Comparison of ENCODE assay signal across 23 cellular contexts in genomic region chr17:82410014-82410716, GRCh38. TPM values are rescaled to one million over a fixed set of nuclear protein-coding genes. Genes with fewer than 3 reads are reported as not detected.
DNase-seq lines count a peak whose midpoint lies in the region; ATAC-seq, FAIRE-seq and TF ChIP-seq lines count a peak whose summit lies in the region.
"Had no signal": no experiment of that assay in that cellular context is flagged by ENCODE, and none has a peak within 500 bp of the region (broad histone marks: within the 10 kb centered on the region; RNA-seq: fewer than 3 reads in every experiment).

No MANE protein-coding gene starts in this region.

- peak; percentile 56 for DNase-seq in natural killer cell treated with Interleukin-12 subunit alpha and Interleukin-12 subunit beta and Interleukin-15 and Interleukin-18, amount 100 ng/mL, for 72 hours (ENCODE audit: low spot score)
- no peak for DNase-seq in natural killer cell
- DNase-seq in RWPE2 (ENCODE audit: low spot score) = peak; percentile 56
- DNase-seq in kidney = peak; percentile 49
- DNase-seq in urothelium cell line (ENCODE audit: low spot score) = no peak
- DNase-seq in Calu3 = no peak
- DNase-seq: C1 segment of cervical spinal cord; CD4-positive, alpha-beta memory T cell; COR-L47; DMS153; DND-41; GF-D8 had no signal

- intact Hi-C loops in natural killer cell (cut with micrococcal nuclease) = loop anchor here (10.0 kb wide), 1 partner anchor 165 kb away; no protein-coding TSS in a partner anchor
- intact Hi-C loops in kidney (cut with DNase I) = no loop called here
- intact Hi-C loops in Calu3 (cut with micrococcal nuclease; ENCODE audit: unreplicated experiment) = loop anchor here (5.0 kb wide), 1 partner anchor 58 kb away; no protein-coding TSS in a partner anchor

- no peak overlapping the region for H3K4me3 Mint-ChIP-seq in natural killer cell treated with Interleukin-12 subunit alpha and Interleukin-12 subunit beta and Interleukin-15 and Interleukin-18, amount 100 ng/mL, for 72 hours
- no peak overlapping the region for H3K4me3 Mint-ChIP-seq in natural killer cell
- no peak overlapping the region for H3K4me3 Mint-ChIP-seq in Calu3 (ENCODE audit: low read depth, unreplicated experiment)
- H3K4me3 Mint-ChIP-seq: B cell; CD4-positive, alpha-beta memory T cell; GM23338 had no signal

- peaks cover 10 to 21% of the 10 kb centered on the region in 2 donors for H3K4me1 Mint-ChIP-seq in natural killer cell treated with Interleukin-12 subunit alpha and Interleukin-12 subunit beta and Interleukin-15 and Interleukin-18, amount 100 ng/mL, for 72 hours (ENCODE audit: low read depth in 2 of 2)
- H3K4me1 Mint-ChIP-seq in natural killer cell = peaks cover 11 to 14% of the 10 kb centered on the region in 2 donors
- H3K4me1 Mint-ChIP-seq in Calu3 (ENCODE audit: low read depth, unreplicated experiment) = no peaks in the 10 kb centered on the region

- no TSS peak for BruUV-seq in Calu3 (replicated peaks; lab: Mats Ljungman, UMichigan)

- H3K27me3 ChIP-seq in RWPE2 (ENCODE audit: insufficient read depth, poor library complexity, severe bottlenecking) = no peaks in the 10 kb centered on the region

- no peaks in the 10 kb centered on the region for H3K36me3 Mint-ChIP-seq in natural killer cell treated with Interleukin-12 subunit alpha and Interleukin-12 subunit beta and Interleukin-15 and Interleukin-18, amount 100 ng/mL, for 72 hours
- no peaks in the 10 kb centered on the region for H3K36me3 Mint-ChIP-seq in natural killer cell
- no peaks in the 10 kb centered on the region for H3K36me3 Mint-ChIP-seq in Calu3 (ENCODE audit: insufficient read depth, unreplicated experiment)

- H3K36me3 ChIP-seq in RWPE2 (ENCODE audit: low read depth) (peaks cover 4% of the 10 kb centered on the region; the same call in 1 of the 2 replicates), kidney (ENCODE audit: control insufficient read depth in 1 of 2, insufficient read depth in 2 of 2, low read length in 2 of 2) (peaks cover 3 to 4% of the 10 kb centered on the region in 2 donors)
- H3K36me3 ChIP-seq: HAP-1 had no signal

- H3K4me1 ChIP-seq in RWPE2 (ENCODE audit: insufficient read depth, poor library complexity, severe bottlenecking) (no peaks in the 10 kb centered on the region), kidney (ENCODE audit: control insufficient read depth in 1 of 2, insufficient read depth in 1 of 2, low read depth in 1 of 2, low read length in 2 of 2) (no peaks in the 10 kb centered on the region)

- no peak overlapping the region for H3K27ac Mint-ChIP-seq in natural killer cell treated with Interleukin-12 subunit alpha and Interleukin-12 subunit beta and Interleukin-15 and Interleukin-18, amount 100 ng/mL, for 72 hours
- no peak overlapping the region for H3K27ac Mint-ChIP-seq in natural killer cell
- H3K27ac Mint-ChIP-seq in Calu3 (ENCODE audit: unreplicated experiment) = no peak overlapping the region
- H3K27ac Mint-ChIP-seq: B cell; CD4-positive, alpha-beta memory T cell; GM23338 had no signal

- no peak overlapping the region for H3K4me3 ChIP-seq in RWPE2 (ENCODE audit: severe bottlenecking)
- no peak overlapping the region for H3K4me3 ChIP-seq in kidney (ENCODE audit: low read length in 2 of 2)
- H3K4me3 ChIP-seq: GM23338, HAP-1 had no signal

- H3K9me3 ChIP-seq in RWPE2 (ENCODE audit: severe bottlenecking) (no peaks in the 10 kb centered on the region), kidney (ENCODE audit: control insufficient read depth in 1 of 2, low read length in 2 of 2) (no peaks in the 10 kb centered on the region)
- H3K9me3 ChIP-seq: HAP-1 had no signal

- FAIRE-seq in kidney (lab: Jason Lieb, UNC) (no peak), urothelium cell line (lab: Jason Lieb, UNC) (peak; percentile 17)
- FAIRE-seq: A204.1, GM12891, GM18507, H54 had no signal

- no peak for TF ChIP-seq CTCF in natural killer cell (IDR thresholded peaks at IDR 0.05)
- no peak for TF ChIP-seq CTCF in RWPE2 (IDR thresholded peaks at IDR 0.05; ENCODE audit: poor library complexity, severe bottlenecking)
- TF ChIP-seq CTCF in kidney (IDR thresholded peaks at IDR 0.05; ENCODE audit: borderline replicate concordance, extremely low read depth, insufficient read depth) = no peak
- TF ChIP-seq CTCF in Calu3 (IDR thresholded peaks at IDR 0.05; ENCODE audit: unreplicated experiment) = no peak

- H3K27me3 Mint-ChIP-seq in natural killer cell treated with Interleukin-12 subunit alpha and Interleukin-12 subunit beta and Interleukin-15 and Interleukin-18, amount 100 ng/mL, for 72 hours = no peaks in the 10 kb centered on the region
- H3K27me3 Mint-ChIP-seq in natural killer cell (ENCODE audit: low read depth in 2 of 2) (no peaks in the 10 kb centered on the region), Calu3 (ENCODE audit: unreplicated experiment) (no peaks in the 10 kb centered on the region)
- H3K27me3 Mint-ChIP-seq: B cell; CD4-positive, alpha-beta memory T cell had no signal

- H3K9me3 Mint-ChIP-seq in natural killer cell treated with Interleukin-12 subunit alpha and Interleukin-12 subunit beta and Interleukin-15 and Interleukin-18, amount 100 ng/mL, for 72 hours = no peaks in the 10 kb centered on the region
- H3K9me3 Mint-ChIP-seq in natural killer cell (no peaks in the 10 kb centered on the region), Calu3 (ENCODE audit: low read depth, unreplicated experiment) (no peaks in the 10 kb centered on the region)
- H3K9me3 Mint-ChIP-seq: CD4-positive, alpha-beta memory T cell; GM23338 had no signal

- CTCF ChIA-PET in Calu3 (lab: Charles Lee) = interaction anchor here (0.6 to 0.7 kb wide), 3 partner anchors 56 to 163 kb away, joined by 4 to 11 read pairs (median 4); no protein-coding TSS in a partner anchor

- no peak overlapping the region for H3K9ac ChIP-seq in kidney (ENCODE audit: low read length in 2 of 2)

- H3K27ac ChIP-seq in RWPE2 (ENCODE audit: poor library complexity, severe bottlenecking) (no peak overlapping the region), kidney (ENCODE audit: low read depth in 2 of 2, low read length in 2 of 2) (no peak overlapping the region)
- H3K27ac ChIP-seq: 22Rv1 had no signal

- ATAC-seq in natural killer cell treated with Interleukin-12 subunit alpha and Interleukin-12 subunit beta and Interleukin-15 and Interleukin-18, amount 100 ng/mL, for 72 hours = no peak
- ATAC-seq in natural killer cell (no peak), RWPE2 (ENCODE audit: low read depth) (no peak), GM19035 (IDR thresholded peaks at IDR 0.05; ENCODE audit: unreplicated experiment) (no peak), GM19397 (IDR thresholded peaks at IDR 0.05; ENCODE audit: unreplicated experiment) (no peak)
- ATAC-seq: GM23338 had no signal

RNA-seq across cellular contexts. Expression of gene HEXD, which starts 8.0 kb away (rescaled TPM):
- total RNA-seq in natural killer cell treated with Interleukin-12 subunit alpha and Interleukin-12 subunit beta and Interleukin-15 and Interleukin-18, amount 100 ng/mL, for 72 hours = 10 to 100 TPM; 19.5 to 40.1 TPM
- total RNA-seq in natural killer cell (10 to 100 TPM; 35.7 to 57.4 (median 51.5) TPM), kidney (39.2 TPM), Calu3 (2022) (30.7 and 36.0 TPM in 2 replicates)
- 42.0 TPM for polyA plus RNA-seq in kidney (ENCODE audit: insufficient read depth, low read depth, low replicate concordance)

RNA-seq across cellular contexts. Expression of gene OGFOD3, which starts 8.2 kb away (rescaled TPM):
- total RNA-seq in natural killer cell treated with Interleukin-12 subunit alpha and Interleukin-12 subunit beta and Interleukin-15 and Interleukin-18, amount 100 ng/mL, for 72 hours = 10 to 100 TPM; 29.7 to 30.1 TPM
- 10 to 100 TPM; 21.6 to 28.6 (median 23.3) TPM for total RNA-seq in natural killer cell
- 36.1 TPM for total RNA-seq in kidney
- 27.8 TPM for polyA plus RNA-seq in kidney (ENCODE audit: insufficient read depth, low read depth, low replicate concordance)
- total RNA-seq in Calu3 (2022) = 29.0 and 38.0 TPM in 2 replicates

RNA-seq across cellular contexts. Expression of gene UTS2R, which starts 38.6 kb away (rescaled TPM):
- not detected for total RNA-seq in natural killer cell treated with Interleukin-12 subunit alpha and Interleukin-12 subunit beta and Interleukin-15 and Interleukin-18, amount 100 ng/mL, for 72 hours
- under 1 TPM in 1 of 3 donors, not detected in 2; 0.28 TPM for total RNA-seq in natural killer cell
- total RNA-seq in kidney = not detected
- not detected for polyA plus RNA-seq in kidney (ENCODE audit: insufficient read depth, low read depth, low replicate concordance)
- total RNA-seq in Calu3 (2022) = not detected in 2 replicates
- total RNA-seq: B cell; CD4-positive, alpha-beta memory T cell had no signal
- polyA plus RNA-seq: AG04450; CD4-positive, alpha-beta memory T cell; GM23338 had no signal

RNA-seq across cellular contexts. Expression of gene CYBC1, which starts 40.4 kb away (rescaled TPM):
- 100 to 1,000 TPM; 300 to 380 TPM for total RNA-seq in natural killer cell treated with Interleukin-12 subunit alpha and Interleukin-12 subunit beta and Interleukin-15 and Interleukin-18, amount 100 ng/mL, for 72 hours
- total RNA-seq in natural killer cell = 100 to 1,000 TPM; 168 to 219 (median 192) TPM
- total RNA-seq in kidney = 139 TPM
- 38.2 TPM for polyA plus RNA-seq in kidney (ENCODE audit: insufficient read depth, low read depth, low replicate concordance)
- 78.1 and 80.3 TPM in 2 replicates for total RNA-seq in Calu3 (2022)

RNA-seq across cellular contexts. Expression of gene NARF, which starts 48.4 kb away (rescaled TPM):
- 100 to 1,000 TPM; 217 to 295 TPM for total RNA-seq in natural killer cell treated with Interleukin-12 subunit alpha and Interleukin-12 subunit beta and Interleukin-15 and Interleukin-18, amount 100 ng/mL, for 72 hours
- 100 to 1,000 TPM; 130 to 203 (median 158) TPM for total RNA-seq in natural killer cell
- 45.8 TPM for total RNA-seq in kidney
- polyA plus RNA-seq in kidney (ENCODE audit: insufficient read depth, low read depth, low replicate concordance) = 29.1 TPM
- 38.1 and 39.4 TPM in 2 replicates for total RNA-seq in Calu3 (2022)

Comparison
In these comparisons a context has a peak if more than half of its experiments do, and no peak if none do; other contexts are left out.
1. DNase-seq: peak in natural killer cell treated with Interleukin-12 subunit alpha and Interleukin-12 subunit beta and Interleukin-15 and Interleukin-18, amount 100 ng/mL, for 72 hours (single experiment), RWPE2 (single experiment) and kidney (single experiment); none in natural killer cell (single experiment), urothelium cell line (single experiment) and Calu3 (single experiment).